Comparison of ENCODE assay signal across 9 cellular contexts in the genomic region with DNA sequence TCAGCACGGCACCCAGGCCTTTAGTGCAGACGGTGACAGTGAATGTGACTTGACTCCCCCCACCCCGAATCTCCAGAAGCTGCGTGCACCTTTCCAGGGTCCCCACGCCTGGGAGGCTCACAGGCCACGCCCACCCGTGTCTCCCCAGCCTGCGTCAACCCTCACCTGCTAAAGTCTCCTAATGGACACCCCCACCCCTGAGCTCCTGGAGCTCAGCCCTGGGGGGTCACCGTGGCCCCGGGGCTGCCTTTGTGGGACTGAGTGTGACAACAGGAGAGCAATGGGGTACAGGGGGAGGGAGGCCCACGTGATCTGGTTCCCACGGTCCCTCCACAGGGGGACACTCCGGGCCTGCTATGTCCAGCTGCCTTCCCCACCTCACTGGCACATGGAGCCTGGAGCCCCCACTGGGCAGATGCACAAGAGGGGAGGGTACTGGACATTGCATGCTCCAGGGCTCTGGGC. TPM values are rescaled to one million over a fixed set of nuclear protein-coding genes. Genes with fewer than 3 reads are reported as not detected.
A peak's percentile ranks its signal among the peaks of the same experiment; 100 is the strongest.
DNase-seq lines count a peak whose midpoint lies in the region; ATAC-seq and TF ChIP-seq lines count a peak whose summit lies in the region.
"Had no signal": no experiment of that assay in that cellular context is flagged by ENCODE, and none has a peak within 500 bp of the region (broad histone marks: within the 10 kb centered on the region; RNA-seq: fewer than 3 reads in every experiment).

No MANE protein-coding gene starts in this region.

- no peaks in the 10 kb centered on the region for H4K20me1 ChIP-seq in H9 (ENCODE audit: control insufficient read depth, insufficient read depth, insufficient read length)

- no peaks in the 10 kb centered on the region for H3K23me2 ChIP-seq in H9 (ENCODE audit: insufficient read length, low read depth, low read length, poor library complexity, severe bottlenecking)

- peaks cover 49% of the 10 kb centered on the region for H3K4me1 Mint-ChIP-seq in activated CD4-positive, alpha-beta T cell treated with anti-CD3 and anti-CD28 coated beads, Interleukin-2, amount 10 ng/mL, durations not matched to agents 7 days and 5 days
- H3K4me1 Mint-ChIP-seq in immature natural killer cell, result peaks cover 11 to 16% of the 10 kb centered on the region in 2 donors
- peaks cover 76% of the 10 kb centered on the region for H3K4me1 Mint-ChIP-seq in stimulated activated naive CD8-positive, alpha-beta T cell treated with anti-CD3 and anti-CD28 coated beads, Interleukin-15, amount 100 ng/mL, for 72 hours
- peaks cover 37 to 72% of the 10 kb centered on the region in 2 experiments for H3K4me1 Mint-ChIP-seq in H9

- POLR2A ChIA-PET in activated CD4-positive, alpha-beta T cell treated with anti-CD3 and anti-CD28 coated beads, Interleukin-2, amount 10 ng/mL, durations not matched to agents 7 days and 5 days (lab: Charles Lee), result interaction anchor here (0.5 to 1.1 kb wide), 5 partner anchors 17 to 414 kb away, joined by 3 to 5 read pairs (median 3); a partner anchor contains a TSS

- no peak overlapping the region for H2AFZ ChIP-seq in H9 (ENCODE audit: low read length)

- H3K9me3 ChIP-seq in H9 (ENCODE audit: control insufficient read depth, low read depth, low read length), result no peaks in the 10 kb centered on the region

- peak overlapping the region; percentile 96 for H3K27ac Mint-ChIP-seq in activated CD4-positive, alpha-beta T cell treated with anti-CD3 and anti-CD28 coated beads, Interleukin-2, amount 10 ng/mL, durations not matched to agents 7 days and 5 days
- peak overlapping the region; percentile 28 to 94 (median 40) for H3K27ac Mint-ChIP-seq in immature natural killer cell
- peak overlapping the region; percentile 95 to 99 for H3K27ac Mint-ChIP-seq in stimulated activated naive CD8-positive, alpha-beta T cell treated with anti-CD3 and anti-CD28 coated beads, Interleukin-15, amount 100 ng/mL, for 72 hours
- H3K27ac Mint-ChIP-seq in H9, result no peak overlapping the region

- H4K8ac ChIP-seq in H9 (replicated peaks; ENCODE audit: insufficient read length, low read depth, low read length), result no peak overlapping the region

- H3K36me3 Mint-ChIP-seq in activated CD4-positive, alpha-beta T cell treated with anti-CD3 and anti-CD28 coated beads, Interleukin-2, amount 10 ng/mL, durations not matched to agents 7 days and 5 days (ENCODE audit: low read depth), result no peaks in the 10 kb centered on the region
- H3K36me3 Mint-ChIP-seq in immature natural killer cell, result no peaks in the 10 kb centered on the region
- H3K36me3 Mint-ChIP-seq in H9 (ENCODE audit: insufficient read depth in 1 of 3, low read depth in 3 of 3), result peaks cover 0 to 7% (median 0%) of the 10 kb centered on the region in 3 experiments; a peak in 3 of 7 replicates

- DNase-seq in activated CD4-positive, alpha-beta T cell treated with anti-CD3 and anti-CD28 coated beads, Interleukin-2, amount 10 ng/mL, durations not matched to agents 7 days and 5 days, result no peak
- no peak for DNase-seq in activated CD4-positive, alpha-beta T cell treated with anti-CD3 and anti-CD28 coated beads for 1 hour
- DNase-seq in immature natural killer cell, result no peak
- no peak for DNase-seq in stimulated activated naive CD8-positive, alpha-beta T cell treated with anti-CD3 and anti-CD28 coated beads, Interleukin-15, amount 100 ng/mL, for 72 hours
- no peak for DNase-seq in NCI-H526 (lab: John Stamatoyannopoulos, UW)
- no peak for DNase-seq in midbrain (lab: John Stamatoyannopoulos, UW)
- no peak for DNase-seq in H9
- DNase-seq: occipital lobe had no signal

- no peak overlapping the region for H2BK20ac ChIP-seq in H9 (ENCODE audit: low read depth, low read length, poor library complexity, severe bottlenecking)

- H2BK12ac ChIP-seq in H9 (ENCODE audit: insufficient read length, low read depth, low read length), result no peak overlapping the region

- no peaks in the 10 kb centered on the region for H3K27me3 Mint-ChIP-seq in activated CD4-positive, alpha-beta T cell treated with anti-CD3 and anti-CD28 coated beads, Interleukin-2, amount 10 ng/mL, durations not matched to agents 7 days and 5 days
- no peaks in the 10 kb centered on the region for H3K27me3 Mint-ChIP-seq in immature natural killer cell (ENCODE audit: low read depth in 3 of 3)
- no peaks in the 10 kb centered on the region for H3K27me3 Mint-ChIP-seq in stimulated activated naive CD8-positive, alpha-beta T cell treated with anti-CD3 and anti-CD28 coated beads, Interleukin-15, amount 100 ng/mL, for 72 hours
- H3K27me3 Mint-ChIP-seq in H9 (ENCODE audit: low read depth), result peaks cover 34% of the 10 kb centered on the region

- H3K4me1 ChIP-seq in H9 (ENCODE audit: insufficient read depth, low read length), result no peaks in the 10 kb centered on the region; the same call in 1 of the 2 replicates

- no peak overlapping the region for H2BK120ac ChIP-seq in H9 (ENCODE audit: low read depth, low read length, poor library complexity, severe bottlenecking)

- no peak overlapping the region for H2BK5ac ChIP-seq in H9 (ENCODE audit: insufficient read length, low read length)

- no peak overlapping the region for H3K4me2 ChIP-seq in H9 (ENCODE audit: insufficient read depth, insufficient read length, low read length)

- H3K23ac ChIP-seq in H9 (ENCODE audit: insufficient read length, low read depth, low read length), result no peak overlapping the region

- H3K4ac ChIP-seq in H9 (ENCODE audit: low read depth, low read length), result no peak overlapping the region

- peak overlapping the region; percentile 86 for H3K4me3 Mint-ChIP-seq in activated CD4-positive, alpha-beta T cell treated with anti-CD3 and anti-CD28 coated beads, Interleukin-2, amount 10 ng/mL, durations not matched to agents 7 days and 5 days
- H3K4me3 Mint-ChIP-seq in immature natural killer cell (peak overlapping the region; percentile 7 to 91 (median 88)), H9 (0 out of 5 replicates have a peak overlapping the region, but pooled peaks of 1 of the 2 experiments have one; percentile 35)
- H3K4me3 Mint-ChIP-seq in stimulated activated naive CD8-positive, alpha-beta T cell treated with anti-CD3 and anti-CD28 coated beads, Interleukin-15, amount 100 ng/mL, for 72 hours, result peak overlapping the region; percentile 94 to 97

- no peak overlapping the region for H3K9ac ChIP-seq in H9 (ENCODE audit: extremely low read depth, insufficient read length, low read length)

- H3K14ac ChIP-seq in H9 (ENCODE audit: insufficient read depth, low read length), result no peak overlapping the region

- no peak overlapping the region for H4K5ac ChIP-seq in H9 (ENCODE audit: insufficient read length, low read depth, low read length)

- H3K18ac ChIP-seq in H9 (ENCODE audit: insufficient read length, low read depth, low read length), result no peak overlapping the region

- peak overlapping the region; percentile 99 for H3K27ac ChIP-seq in VCaP
- H3K27ac ChIP-seq in H9 (ENCODE audit: insufficient read length, low read depth, low read length), result no peak overlapping the region

- H3K79me1 ChIP-seq in H9 (ENCODE audit: insufficient read depth, low read depth, low read length, poor library complexity, severe bottlenecking), result no peaks in the 10 kb centered on the region

- ATAC-seq in stimulated activated naive CD8-positive, alpha-beta T cell treated with anti-CD3 and anti-CD28 coated beads, Interleukin-15, amount 100 ng/mL, for 72 hours, result peak; percentile 1

- no peak overlapping the region for H4K91ac ChIP-seq in H9 (ENCODE audit: insufficient read length, low read depth, low read length)

- no peaks in the 10 kb centered on the region for H3K27me3 ChIP-seq in H9 (ENCODE audit: insufficient read depth, low read length)

- CTCF ChIA-PET in activated CD4-positive, alpha-beta T cell treated with anti-CD3 and anti-CD28 coated beads, Interleukin-2, amount 10 ng/mL, durations not matched to agents 7 days and 5 days (lab: Charles Lee), result interaction anchor here (0.5 to 2.7 kb wide), 12 partner anchors 16 to 146 kb away, joined by 3 to 22 read pairs (median 4); a partner anchor contains a TSS

- WGBS in H9 (ENCODE audit: extremely low coverage, insufficient read length, low lambda C conversion rate), result no CpG with 5 or more reads among the region's 13 CpGs

- H3K79me2 ChIP-seq in H9 (ENCODE audit: insufficient read depth, low read length), result no peaks in the 10 kb centered on the region

- no peak for TF ChIP-seq CTCF in VCaP (conservative IDR thresholded peaks at IDR 0.05)
- no peak for TF ChIP-seq CTCF in H9 (conservative IDR thresholded peaks at IDR 0.05)

- H2BK15ac ChIP-seq in H9 (ENCODE audit: low read depth, low read length), result no peak overlapping the region

- H3K9me3 Mint-ChIP-seq in activated CD4-positive, alpha-beta T cell treated with anti-CD3 and anti-CD28 coated beads, Interleukin-2, amount 10 ng/mL, durations not matched to agents 7 days and 5 days, result no peaks in the 10 kb centered on the region
- no peaks in the 10 kb centered on the region for H3K9me3 Mint-ChIP-seq in immature natural killer cell
- H3K9me3 Mint-ChIP-seq in stimulated activated naive CD8-positive, alpha-beta T cell treated with anti-CD3 and anti-CD28 coated beads, Interleukin-15, amount 100 ng/mL, for 72 hours, result no peaks in the 10 kb centered on the region
- peaks cover 0 to 9% of the 10 kb centered on the region in 2 experiments; a peak in 2 of 5 replicates for H3K9me3 Mint-ChIP-seq in H9

- no peak overlapping the region for H2AK5ac ChIP-seq in H9 (ENCODE audit: insufficient read length, low read length)

- H3K56ac ChIP-seq in H9 (ENCODE audit: insufficient read length, low read depth, low read length), result no peak overlapping the region

- no peak overlapping the region for H3T11ph ChIP-seq in H9 (ENCODE audit: low read length)

RNA-seq across cellular contexts. Expression of a gene that starts 7.4 kb away (rescaled TPM):
- total RNA-seq in activated CD4-positive, alpha-beta T cell treated with anti-CD3 and anti-CD28 coated beads, Interleukin-2, amount 10 ng/mL, durations not matched to agents 7 days and 5 days, result 100 to 1,000 TPM; 138 to 139 TPM
- polyA plus RNA-seq in immature natural killer cell, result 1 to 10 TPM in 1 of 3 donors, under 1 TPM in 2; 0.10 to 2.7 (median 0.23) TPM
- total RNA-seq in H9 (2021), result 420 and 433 TPM in 2 replicates

RNA-seq across cellular contexts. Expression of a gene that starts 39.8 kb away (rescaled TPM):
- total RNA-seq in activated CD4-positive, alpha-beta T cell treated with anti-CD3 and anti-CD28 coated beads, Interleukin-2, amount 10 ng/mL, durations not matched to agents 7 days and 5 days, result 100 to 1,000 TPM; 113 to 127 TPM
- 10 to 100 TPM; 61.7 to 85.3 (median 82.5) TPM for polyA plus RNA-seq in immature natural killer cell
- 103 and 104 TPM in 2 replicates for total RNA-seq in H9 (2021)

RNA-seq across cellular contexts. Expression of a gene that starts 53.8 kb away (rescaled TPM):
- 10 to 100 TPM; 78.5 to 92.1 TPM for total RNA-seq in activated CD4-positive, alpha-beta T cell treated with anti-CD3 and anti-CD28 coated beads, Interleukin-2, amount 10 ng/mL, durations not matched to agents 7 days and 5 days
- 100 to 1,000 TPM; 174 to 212 (median 183) TPM for polyA plus RNA-seq in immature natural killer cell
- 164 TPM in 2 replicates for total RNA-seq in H9 (2021)

RNA-seq across cellular contexts. Expression of a gene that starts 53.8 kb away (rescaled TPM):
- 10 to 100 TPM; 29.0 to 29.8 TPM for total RNA-seq in activated CD4-positive, alpha-beta T cell treated with anti-CD3 and anti-CD28 coated beads, Interleukin-2, amount 10 ng/mL, durations not matched to agents 7 days and 5 days
- polyA plus RNA-seq in immature natural killer cell, result 1 to 10 TPM; 2.2 to 3.7 (median 3.2) TPM
- 34.0 and 36.5 TPM in 2 replicates for total RNA-seq in H9 (2021)

Comparison
In these comparisons a context has a peak if more than half of its experiments do, and no peak if none do; other contexts are left out.
1. H3K27ac Mint-ChIP-seq: peak in activated CD4-positive, alpha-beta T cell treated with anti-CD3 and anti-CD28 coated beads, Interleukin-2, amount 10 ng/mL, durations not matched to agents 7 days and 5 days (single experiment), immature natural killer cell (6 of 6) and stimulated activated naive CD8-positive, alpha-beta T cell treated with anti-CD3 and anti-CD28 coated beads, Interleukin-15, amount 100 ng/mL, for 72 hours (2 of 2); none in H9 (0 of 3).